In the genomic region with DNA sequence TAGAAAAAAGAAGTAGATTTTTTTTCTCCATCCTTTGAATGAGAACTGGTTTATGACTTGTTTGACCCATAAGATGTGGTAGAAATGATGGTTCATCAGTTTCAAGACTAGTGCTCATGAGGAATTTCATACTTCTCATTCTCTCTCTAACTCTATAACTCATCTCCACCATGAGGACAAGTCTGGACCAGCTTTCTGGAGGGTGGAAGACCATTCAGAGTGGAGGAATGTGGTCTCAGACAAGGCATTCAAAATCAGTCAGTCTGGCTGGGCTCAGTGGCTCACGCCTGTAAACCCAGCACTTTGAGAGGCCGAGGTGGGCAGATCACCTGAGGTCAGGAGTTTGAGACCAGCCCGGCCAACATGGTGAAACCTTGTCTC, we compare ENCODE assay signal across 22 cellular contexts. TPM values are rescaled to one million over a fixed set of nuclear protein-coding genes. Genes with fewer than 3 reads are reported as not detected.
"Had no signal": no experiment of that assay in that cellular context is flagged by ENCODE, and none has a peak within 500 bp of the region (broad histone marks: within the 10 kb centered on the region; RNA-seq: fewer than 3 reads in every experiment).

No MANE protein-coding gene starts in this region.

- H3K27me3 ChIP-seq: dorsolateral prefrontal cortex, neural progenitor cell, suprapubic skin, vagina had no signal

- H3K4me3 Mint-ChIP-seq: memory B cell, neural progenitor cell had no signal

- H3K36me3 Mint-ChIP-seq: memory B cell, neural progenitor cell, T-cell had no signal

- H3K4me3 ChIP-seq: dorsolateral prefrontal cortex, neural progenitor cell, prostate gland, SK-N-MC, suprapubic skin, transverse colon, vagina had no signal

- H3K27ac Mint-ChIP-seq: memory B cell, neural progenitor cell had no signal

- H3K27ac ChIP-seq: neural progenitor cell, prostate gland, SK-N-MC, suprapubic skin, transverse colon, vagina had no signal

- DNase-seq: activated gamma-delta T cell treated with Interleukin-2 at 50 U/mL for 16 hours; anterior cingulate cortex; central memory CD4-positive, alpha-beta T cell; dorsolateral prefrontal cortex; erythroblast; head of caudate nucleus; left ventricle myocardium superior; right cardiac atrium; stimulated activated CD4-positive, alpha-beta T cell treated with anti-CD3 and anti-CD28 coated beads, Interleukin-2, amount 100 ng/mL, for 24 hours; stimulated activated naive CD4-positive, alpha-beta T cell treated with Interleukin-2 at 50 U/mL for 16 hours; T-cell; transverse colon had no signal

- H3K36me3 ChIP-seq: neural progenitor cell, prostate gland, suprapubic skin, transverse colon, vagina had no signal

- ATAC-seq: left ventricle myocardium superior, right cardiac atrium, T-cell had no signal

- H3K9me3 Mint-ChIP-seq: memory B cell, neural progenitor cell, T-cell had no signal

- H3K9me3 ChIP-seq: prostate gland, suprapubic skin, transverse colon, vagina had no signal

- H3K27me3 Mint-ChIP-seq: T-cell had no signal

RNA-seq across cellular contexts. Expression of a gene that starts 28.5 kb away (rescaled TPM):
- total RNA-seq: left ventricle myocardium superior, mononuclear cell, osteoblast, prostate gland, right cardiac atrium, skeletal muscle tissue, suprapubic skin, T-cell, transverse colon, vagina had no signal
- polyA plus RNA-seq: right cardiac atrium had no signal

RNA-seq across cellular contexts. Expression of a gene that starts 44.7 kb away (rescaled TPM):
- total RNA-seq: left ventricle myocardium superior, mononuclear cell, right cardiac atrium, skeletal muscle tissue, suprapubic skin, transverse colon, vagina had no signal

RNA-seq across cellular contexts. Expression of a gene that starts 58.9 kb away (rescaled TPM):
- total RNA-seq: kidney epithelial cell, left ventricle myocardium superior, mononuclear cell, osteoblast, prostate gland, right cardiac atrium, skeletal muscle tissue, suprapubic skin, T-cell, transverse colon, vagina had no signal
- polyA plus RNA-seq: right cardiac atrium had no signal
